ENCODE assay signal across 1 cellular context in genomic region chr19:54882758-54883157, GRCh38.
TF ChIP-seq lines count a peak whose summit lies in the region.

No MANE protein-coding gene starts in this region.

TF ChIP-seq in GM23338, 12 proteins besides CTCF, POLR2A, EP300 and RAD21 (continued from another document):
- no peak for TF ChIP-seq ZNF462 (CRISPR knock-in tag; IDR thresholded peaks at IDR 0.05)
- no peak for TF ChIP-seq REST (IDR thresholded peaks at IDR 0.05; ENCODE audit: unreplicated experiment)
- no peak for TF ChIP-seq ZNF114 (CRISPR knock-in tag; IDR thresholded peaks at IDR 0.05)
- TF ChIP-seq EZH2phosphoT487 (IDR thresholded peaks at IDR 0.05; ENCODE audit: unreplicated experiment), result no peak
- no peak for TF ChIP-seq POLR2AphosphoS5 (IDR thresholded peaks at IDR 0.05; ENCODE audit: low read depth)
- TF ChIP-seq CREB1 (CRISPR knock-in tag; IDR thresholded peaks at IDR 0.05; ENCODE audit: low read depth), result no peak
- no peak for TF ChIP-seq EZH2 (IDR thresholded peaks at IDR 0.05; ENCODE audit: low read depth, unreplicated experiment)
